In the genomic region with DNA sequence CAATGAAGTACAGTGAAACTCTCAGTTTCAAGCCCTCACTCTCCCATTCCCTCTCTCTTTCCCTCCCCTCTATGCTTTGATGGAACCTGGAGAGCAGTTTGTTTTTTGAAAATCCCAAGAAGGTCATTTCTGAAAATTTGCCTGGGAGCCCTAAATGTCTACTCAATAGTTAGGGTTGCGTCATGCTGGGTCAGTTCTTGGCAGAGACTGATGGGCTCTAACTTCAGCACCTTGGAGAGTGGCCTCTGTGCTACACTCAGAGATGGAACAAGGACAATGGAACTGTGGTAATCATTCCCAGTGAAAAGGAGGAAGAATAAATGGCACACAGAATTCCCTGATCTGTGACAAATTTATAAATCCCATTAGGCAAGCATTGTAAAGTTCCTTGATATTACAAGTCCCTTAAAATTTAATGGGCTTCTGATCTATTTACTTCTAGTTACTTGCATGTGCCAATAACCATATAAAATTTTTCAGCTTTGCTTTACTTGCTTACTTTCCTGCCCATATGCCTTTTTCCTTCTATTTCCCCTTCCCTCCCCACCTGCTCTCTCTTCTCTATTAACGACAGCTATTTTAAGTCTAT, we compare ENCODE assay signal across 2 cellular contexts.
TF ChIP-seq lines count a peak whose summit lies in the region.

No MANE protein-coding gene starts in this region.

TF ChIP-seq in K562, 482 proteins besides CTCF, POLR2A, EP300 and RAD21 (continued from another document and continues in another):
- TF ChIP-seq ZFP36 (IDR thresholded peaks at IDR 0.05; ENCODE audit: low read depth, low read length, partially characterized antibody) = no peak
- peak; percentile 99 for TF ChIP-seq EHMT2 (IDR thresholded peaks at IDR 0.05)
- no peak for TF ChIP-seq PURB (CRISPR knock-in tag; IDR thresholded peaks at IDR 0.05; ENCODE audit: low read depth)
- TF ChIP-seq, protein P1, sequence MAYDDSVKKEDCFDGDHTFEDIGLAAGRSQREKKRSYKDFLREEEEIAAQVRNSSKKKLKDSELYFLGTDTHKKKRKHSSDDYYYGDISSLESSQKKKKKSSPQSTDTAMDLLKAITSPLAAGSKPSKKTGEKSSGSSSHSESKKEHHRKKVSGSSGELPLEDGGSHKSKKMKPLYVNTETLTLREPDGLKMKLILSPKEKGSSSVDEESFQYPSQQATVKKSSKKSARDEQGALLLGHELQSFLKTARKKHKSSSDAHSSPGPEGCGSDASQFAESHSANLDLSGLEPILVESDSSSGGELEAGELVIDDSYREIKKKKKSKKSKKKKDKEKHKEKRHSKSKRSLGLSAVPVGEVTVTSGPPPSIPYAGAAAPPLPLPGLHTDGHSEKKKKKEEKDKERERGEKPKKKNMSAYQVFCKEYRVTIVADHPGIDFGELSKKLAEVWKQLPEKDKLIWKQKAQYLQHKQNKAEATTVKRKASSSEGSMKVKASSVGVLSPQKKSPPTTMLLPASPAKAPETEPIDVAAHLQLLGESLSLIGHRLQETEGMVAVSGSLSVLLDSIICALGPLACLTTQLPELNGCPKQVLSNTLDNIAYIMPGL (CRISPR knock-in tag; IDR thresholded peaks at IDR 0.05) = no peak
- TF ChIP-seq, protein P2, sequence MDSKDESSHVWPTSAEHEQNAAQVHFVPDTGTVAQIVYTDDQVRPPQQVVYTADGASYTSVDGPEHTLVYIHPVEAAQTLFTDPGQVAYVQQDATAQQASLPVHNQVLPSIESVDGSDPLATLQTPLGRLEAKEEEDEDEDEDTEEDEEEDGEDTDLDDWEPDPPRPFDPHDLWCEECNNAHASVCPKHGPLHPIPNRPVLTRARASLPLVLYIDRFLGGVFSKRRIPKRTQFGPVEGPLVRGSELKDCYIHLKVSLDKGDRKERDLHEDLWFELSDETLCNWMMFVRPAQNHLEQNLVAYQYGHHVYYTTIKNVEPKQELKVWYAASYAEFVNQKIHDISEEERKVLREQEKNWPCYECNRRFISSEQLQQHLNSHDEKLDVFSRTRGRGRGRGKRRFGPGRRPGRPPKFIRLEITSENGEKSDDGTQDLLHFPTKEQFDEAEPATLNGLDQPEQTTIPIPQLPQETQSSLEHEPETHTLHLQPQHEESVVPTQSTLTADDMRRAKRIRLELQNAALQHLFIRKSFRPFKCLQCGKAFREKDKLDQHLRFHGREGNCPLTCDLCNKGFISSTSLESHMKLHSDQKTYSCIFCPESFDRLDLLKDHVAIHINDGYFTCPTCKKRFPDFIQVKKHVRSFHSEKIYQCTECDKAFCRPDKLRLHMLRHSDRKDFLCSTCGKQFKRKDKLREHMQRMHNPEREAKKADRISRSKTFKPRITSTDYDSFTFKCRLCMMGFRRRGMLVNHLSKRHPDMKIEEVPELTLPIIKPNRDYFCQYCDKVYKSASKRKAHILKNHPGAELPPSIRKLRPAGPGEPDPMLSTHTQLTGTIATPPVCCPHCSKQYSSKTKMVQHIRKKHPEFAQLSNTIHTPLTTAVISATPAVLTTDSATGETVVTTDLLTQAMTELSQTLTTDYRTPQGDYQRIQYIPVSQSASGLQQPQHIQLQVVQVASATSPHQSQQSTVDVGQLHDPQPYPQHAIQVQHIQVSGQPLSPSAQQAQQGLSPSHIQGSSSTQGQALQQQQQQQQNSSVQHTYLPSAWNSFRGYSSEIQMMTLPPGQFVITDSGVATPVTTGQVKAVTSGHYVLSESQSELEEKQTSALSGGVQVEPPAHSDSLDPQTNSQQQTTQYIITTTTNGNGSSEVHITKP (IDR thresholded peaks at IDR 0.05; ENCODE audit: partially characterized antibody) = no peak
- TF ChIP-seq, protein P3, sequence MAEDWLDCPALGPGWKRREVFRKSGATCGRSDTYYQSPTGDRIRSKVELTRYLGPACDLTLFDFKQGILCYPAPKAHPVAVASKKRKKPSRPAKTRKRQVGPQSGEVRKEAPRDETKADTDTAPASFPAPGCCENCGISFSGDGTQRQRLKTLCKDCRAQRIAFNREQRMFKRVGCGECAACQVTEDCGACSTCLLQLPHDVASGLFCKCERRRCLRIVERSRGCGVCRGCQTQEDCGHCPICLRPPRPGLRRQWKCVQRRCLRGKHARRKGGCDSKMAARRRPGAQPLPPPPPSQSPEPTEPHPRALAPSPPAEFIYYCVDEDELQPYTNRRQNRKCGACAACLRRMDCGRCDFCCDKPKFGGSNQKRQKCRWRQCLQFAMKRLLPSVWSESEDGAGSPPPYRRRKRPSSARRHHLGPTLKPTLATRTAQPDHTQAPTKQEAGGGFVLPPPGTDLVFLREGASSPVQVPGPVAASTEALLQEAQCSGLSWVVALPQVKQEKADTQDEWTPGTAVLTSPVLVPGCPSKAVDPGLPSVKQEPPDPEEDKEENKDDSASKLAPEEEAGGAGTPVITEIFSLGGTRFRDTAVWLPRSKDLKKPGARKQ (CRISPR knock-in tag; IDR thresholded peaks at IDR 0.05) = no peak
- no peak for TF ChIP-seq HEY1 (CRISPR knock-in tag; IDR thresholded peaks at IDR 0.05; ENCODE audit: borderline replicate concordance)
- no peak for TF ChIP-seq LCOR (CRISPR knock-in tag; IDR thresholded peaks at IDR 0.05)
- TF ChIP-seq, protein P4, sequence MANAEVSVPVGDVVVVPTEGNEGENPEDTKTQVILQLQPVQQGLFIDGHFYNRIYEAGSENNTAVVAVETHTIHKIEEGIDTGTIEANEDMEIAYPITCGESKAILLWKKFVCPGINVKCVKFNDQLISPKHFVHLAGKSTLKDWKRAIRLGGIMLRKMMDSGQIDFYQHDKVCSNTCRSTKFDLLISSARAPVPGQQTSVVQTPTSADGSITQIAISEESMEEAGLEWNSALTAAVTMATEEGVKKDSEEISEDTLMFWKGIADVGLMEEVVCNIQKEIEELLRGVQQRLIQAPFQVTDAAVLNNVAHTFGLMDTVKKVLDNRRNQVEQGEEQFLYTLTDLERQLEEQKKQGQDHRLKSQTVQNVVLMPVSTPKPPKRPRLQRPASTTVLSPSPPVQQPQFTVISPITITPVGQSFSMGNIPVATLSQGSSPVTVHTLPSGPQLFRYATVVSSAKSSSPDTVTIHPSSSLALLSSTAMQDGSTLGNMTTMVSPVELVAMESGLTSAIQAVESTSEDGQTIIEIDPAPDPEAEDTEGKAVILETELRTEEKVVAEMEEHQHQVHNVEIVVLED (CRISPR knock-in tag; IDR thresholded peaks at IDR 0.05) = no peak
- no peak for TF ChIP-seq GATA2 (CRISPR knock-in tag; IDR thresholded peaks at IDR 0.05)
- TF ChIP-seq, protein P5, sequence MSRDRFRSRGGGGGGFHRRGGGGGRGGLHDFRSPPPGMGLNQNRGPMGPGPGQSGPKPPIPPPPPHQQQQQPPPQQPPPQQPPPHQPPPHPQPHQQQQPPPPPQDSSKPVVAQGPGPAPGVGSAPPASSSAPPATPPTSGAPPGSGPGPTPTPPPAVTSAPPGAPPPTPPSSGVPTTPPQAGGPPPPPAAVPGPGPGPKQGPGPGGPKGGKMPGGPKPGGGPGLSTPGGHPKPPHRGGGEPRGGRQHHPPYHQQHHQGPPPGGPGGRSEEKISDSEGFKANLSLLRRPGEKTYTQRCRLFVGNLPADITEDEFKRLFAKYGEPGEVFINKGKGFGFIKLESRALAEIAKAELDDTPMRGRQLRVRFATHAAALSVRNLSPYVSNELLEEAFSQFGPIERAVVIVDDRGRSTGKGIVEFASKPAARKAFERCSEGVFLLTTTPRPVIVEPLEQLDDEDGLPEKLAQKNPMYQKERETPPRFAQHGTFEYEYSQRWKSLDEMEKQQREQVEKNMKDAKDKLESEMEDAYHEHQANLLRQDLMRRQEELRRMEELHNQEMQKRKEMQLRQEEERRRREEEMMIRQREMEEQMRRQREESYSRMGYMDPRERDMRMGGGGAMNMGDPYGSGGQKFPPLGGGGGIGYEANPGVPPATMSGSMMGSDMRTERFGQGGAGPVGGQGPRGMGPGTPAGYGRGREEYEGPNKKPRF (IDR thresholded peaks at IDR 0.05; ENCODE audit: low read depth, low read length) = no peak
- no peak for TF ChIP-seq RBM25 (IDR thresholded peaks at IDR 0.05; ENCODE audit: low read depth, low read length, severe bottlenecking)
- no peak for TF ChIP-seq ARNT (IDR thresholded peaks at IDR 0.05)
- no peak for TF ChIP-seq NFE2 (IDR thresholded peaks at IDR 0.05; ENCODE audit: low read depth)
- TF ChIP-seq FOXK2 (conservative IDR thresholded peaks at IDR 0.05 in 1 of 2, IDR thresholded peaks at IDR 0.05 in 1 of 2; ENCODE audit: low read depth in 2 of 2) = no peak

TF ChIP-seq in HepG2, 621 proteins besides CTCF, POLR2A, EP300 and RAD21 (continued from another document and continues in another):
- TF ChIP-seq, protein P6, sequence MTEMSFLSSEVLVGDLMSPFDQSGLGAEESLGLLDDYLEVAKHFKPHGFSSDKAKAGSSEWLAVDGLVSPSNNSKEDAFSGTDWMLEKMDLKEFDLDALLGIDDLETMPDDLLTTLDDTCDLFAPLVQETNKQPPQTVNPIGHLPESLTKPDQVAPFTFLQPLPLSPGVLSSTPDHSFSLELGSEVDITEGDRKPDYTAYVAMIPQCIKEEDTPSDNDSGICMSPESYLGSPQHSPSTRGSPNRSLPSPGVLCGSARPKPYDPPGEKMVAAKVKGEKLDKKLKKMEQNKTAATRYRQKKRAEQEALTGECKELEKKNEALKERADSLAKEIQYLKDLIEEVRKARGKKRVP (CRISPR knock-in tag; IDR thresholded peaks at IDR 0.05) = peak in 1 of 2 experiments; percentile 73; a peak in 2 of 4 replicates
- TF ChIP-seq SP5 (CRISPR knock-in tag; IDR thresholded peaks at IDR 0.05; ENCODE audit: borderline replicate concordance, low read depth) (no peak), ZSCAN9 (CRISPR knock-in tag; IDR thresholded peaks at IDR 0.05; ENCODE audit: borderline replicate concordance) (0 out of 2 replicates have a peak, but pooled peaks have one; percentile 40), HOXD1 (CRISPR knock-in tag; IDR thresholded peaks at IDR 0.05) (no peak), HDAC1 (CRISPR knock-in tag; IDR thresholded peaks at IDR 0.05) (no peak), ZBTB7A (CRISPR knock-in tag; IDR thresholded peaks at IDR 0.05) (no peak), NCOR1 (IDR thresholded peaks at IDR 0.05; ENCODE audit: borderline replicate concordance, low read length) (no peak), JDP2 (CRISPR knock-in tag; IDR thresholded peaks at IDR 0.05; ENCODE audit: borderline replicate concordance) (no peak; the same call in 1 of the 2 replicates), ZNF496 (CRISPR knock-in tag; IDR thresholded peaks at IDR 0.05; ENCODE audit: insufficient replicate concordance) (no peak), JUNB (CRISPR knock-in tag; IDR thresholded peaks at IDR 0.05; ENCODE audit: borderline replicate concordance) (no peak), CEBPG (CRISPR knock-in tag; IDR thresholded peaks at IDR 0.05) (peak; percentile 75), ZNF788 (CRISPR knock-in tag; IDR thresholded peaks at IDR 0.05; ENCODE audit: borderline replicate concordance) (no peak), ZNF333 (CRISPR knock-in tag; IDR thresholded peaks at IDR 0.05; ENCODE audit: borderline replicate concordance) (no peak), ZNF335 (CRISPR knock-in tag; IDR thresholded peaks at IDR 0.05) (peak; percentile 57; the same call in 1 of the 2 replicates), PAWR (CRISPR knock-in tag; IDR thresholded peaks at IDR 0.05; ENCODE audit: borderline replicate concordance) (no peak), NKX3-1 (CRISPR knock-in tag; IDR thresholded peaks at IDR 0.05) (0 out of 2 replicates have a peak, but pooled peaks have one; percentile 44), MIER2 (CRISPR knock-in tag; IDR thresholded peaks at IDR 0.05) (peak; percentile 98), RFX1 (IDR thresholded peaks at IDR 0.05) (no peak), RARA (CRISPR knock-in tag; IDR thresholded peaks at IDR 0.05) (0 out of 2 replicates have a peak, but pooled peaks have one; percentile 33), FIP1L1 (IDR thresholded peaks at IDR 0.05; ENCODE audit: borderline replicate concordance, insufficient read depth, low read depth, low read length) (no peak), ATF7 (IDR thresholded peaks at IDR 0.05) (no peak), ATF7 (CRISPR knock-in tag; IDR thresholded peaks at IDR 0.05) (no peak)
- TF ChIP-seq, protein P7, sequence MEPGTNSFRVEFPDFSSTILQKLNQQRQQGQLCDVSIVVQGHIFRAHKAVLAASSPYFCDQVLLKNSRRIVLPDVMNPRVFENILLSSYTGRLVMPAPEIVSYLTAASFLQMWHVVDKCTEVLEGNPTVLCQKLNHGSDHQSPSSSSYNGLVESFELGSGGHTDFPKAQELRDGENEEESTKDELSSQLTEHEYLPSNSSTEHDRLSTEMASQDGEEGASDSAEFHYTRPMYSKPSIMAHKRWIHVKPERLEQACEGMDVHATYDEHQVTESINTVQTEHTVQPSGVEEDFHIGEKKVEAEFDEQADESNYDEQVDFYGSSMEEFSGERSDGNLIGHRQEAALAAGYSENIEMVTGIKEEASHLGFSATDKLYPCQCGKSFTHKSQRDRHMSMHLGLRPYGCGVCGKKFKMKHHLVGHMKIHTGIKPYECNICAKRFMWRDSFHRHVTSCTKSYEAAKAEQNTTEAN (CRISPR knock-in tag; conservative IDR thresholded peaks at IDR 0.05) = 0 out of 2 replicates have a peak, but pooled peaks have one; percentile 37
- TF ChIP-seq, protein P8, sequence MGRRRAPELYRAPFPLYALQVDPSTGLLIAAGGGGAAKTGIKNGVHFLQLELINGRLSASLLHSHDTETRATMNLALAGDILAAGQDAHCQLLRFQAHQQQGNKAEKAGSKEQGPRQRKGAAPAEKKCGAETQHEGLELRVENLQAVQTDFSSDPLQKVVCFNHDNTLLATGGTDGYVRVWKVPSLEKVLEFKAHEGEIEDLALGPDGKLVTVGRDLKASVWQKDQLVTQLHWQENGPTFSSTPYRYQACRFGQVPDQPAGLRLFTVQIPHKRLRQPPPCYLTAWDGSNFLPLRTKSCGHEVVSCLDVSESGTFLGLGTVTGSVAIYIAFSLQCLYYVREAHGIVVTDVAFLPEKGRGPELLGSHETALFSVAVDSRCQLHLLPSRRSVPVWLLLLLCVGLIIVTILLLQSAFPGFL (CRISPR knock-in tag; IDR thresholded peaks at IDR 0.05) = no peak
- TF ChIP-seq, protein P9, sequence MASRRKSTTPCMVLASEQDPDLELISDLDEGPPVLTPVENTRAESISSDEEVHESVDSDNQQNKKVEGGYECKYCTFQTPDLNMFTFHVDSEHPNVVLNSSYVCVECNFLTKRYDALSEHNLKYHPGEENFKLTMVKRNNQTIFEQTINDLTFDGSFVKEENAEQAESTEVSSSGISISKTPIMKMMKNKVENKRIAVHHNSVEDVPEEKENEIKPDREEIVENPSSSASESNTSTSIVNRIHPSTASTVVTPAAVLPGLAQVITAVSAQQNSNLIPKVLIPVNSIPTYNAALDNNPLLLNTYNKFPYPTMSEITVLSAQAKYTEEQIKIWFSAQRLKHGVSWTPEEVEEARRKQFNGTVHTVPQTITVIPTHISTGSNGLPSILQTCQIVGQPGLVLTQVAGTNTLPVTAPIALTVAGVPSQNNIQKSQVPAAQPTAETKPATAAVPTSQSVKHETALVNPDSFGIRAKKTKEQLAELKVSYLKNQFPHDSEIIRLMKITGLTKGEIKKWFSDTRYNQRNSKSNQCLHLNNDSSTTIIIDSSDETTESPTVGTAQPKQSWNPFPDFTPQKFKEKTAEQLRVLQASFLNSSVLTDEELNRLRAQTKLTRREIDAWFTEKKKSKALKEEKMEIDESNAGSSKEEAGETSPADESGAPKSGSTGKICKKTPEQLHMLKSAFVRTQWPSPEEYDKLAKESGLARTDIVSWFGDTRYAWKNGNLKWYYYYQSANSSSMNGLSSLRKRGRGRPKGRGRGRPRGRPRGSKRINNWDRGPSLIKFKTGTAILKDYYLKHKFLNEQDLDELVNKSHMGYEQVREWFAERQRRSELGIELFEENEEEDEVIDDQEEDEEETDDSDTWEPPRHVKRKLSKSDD (CRISPR knock-in tag; IDR thresholded peaks at IDR 0.05; ENCODE audit: low read depth) = no peak
